22 cellular contexts compared by ENCODE assay signal in the genomic region with DNA sequence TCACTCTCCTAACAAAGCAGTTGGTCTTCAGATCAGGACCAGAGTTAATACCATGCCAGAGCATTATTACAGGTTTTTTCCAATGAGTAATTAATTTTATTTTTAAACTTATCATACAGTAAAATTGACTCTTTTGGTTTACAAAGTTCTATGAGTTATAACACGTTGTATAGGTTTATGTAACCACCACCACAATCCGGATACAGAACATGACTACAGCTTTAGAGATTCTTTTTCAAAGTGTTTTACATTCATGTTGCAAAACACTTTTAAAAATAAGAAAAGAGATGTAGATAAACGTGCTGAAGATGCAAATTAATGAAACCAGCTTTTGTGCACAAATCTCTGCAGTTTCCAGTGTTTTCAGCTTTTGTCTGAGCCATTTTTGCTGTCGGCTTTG. TPM values are rescaled to one million over a fixed set of nuclear protein-coding genes. Genes with fewer than 3 reads are reported as not detected.
A peak's percentile ranks its signal among the peaks of the same experiment; 100 is the strongest.
DNase-seq lines count a peak whose midpoint lies in the region; ATAC-seq and TF ChIP-seq lines count a peak whose summit lies in the region.
"Had no signal": no experiment of that assay in that cellular context is flagged by ENCODE, and none has a peak within 500 bp of the region (broad histone marks: within the 10 kb centered on the region; RNA-seq: fewer than 3 reads in every experiment).

No MANE protein-coding gene starts in this region.

- no peak for TF ChIP-seq POLR2A in esophagus squamous epithelium (IDR thresholded peaks at IDR 0.05)

- H3K27ac ChIP-seq in SK-N-SH (ENCODE audit: low read depth in 2 of 2, low read length in 1 of 2) (peak overlapping the region; percentile 95 to 99), hepatocyte (peak overlapping the region; percentile 93), esophagus squamous epithelium (peak overlapping the region in 2 of 4 donors; percentile 92 to 95)
- H3K27ac ChIP-seq: brain microvascular endothelial cell, C4-2B, coronary artery, tibial artery had no signal

- H3K4me1 ChIP-seq in SK-N-SH (ENCODE audit: control insufficient read depth in 1 of 2, insufficient read depth in 2 of 2, low read depth in 1 of 2, low read length in 1 of 2) = peaks cover 6 to 17% of the 10 kb centered on the region in 2 experiments; a peak in 3 of 4 replicates
- peaks cover 4% of the 10 kb centered on the region for H3K4me1 ChIP-seq in hepatocyte (ENCODE audit: insufficient read depth)
- H3K4me1 ChIP-seq in skeletal muscle satellite cell (ENCODE audit: control insufficient read depth, insufficient read depth, low read length) = peaks cover 20% of the 10 kb centered on the region
- peaks cover 6 to 45% (median 14%) of the 10 kb centered on the region in 3 donors for H3K4me1 ChIP-seq in esophagus squamous epithelium

- TF ChIP-seq RAD21 in SK-N-SH (IDR thresholded peaks at IDR 0.05; ENCODE audit: low read length) = no peak

- H3K36me3 ChIP-seq in SK-N-SH (replicated peaks in 1 of 2; ENCODE audit: control insufficient read depth in 1 of 2, insufficient read depth in 2 of 2, low read length in 1 of 2) = peaks cover 18 to 19% of the 10 kb centered on the region in 2 experiments
- no peaks in the 10 kb centered on the region for H3K36me3 ChIP-seq in hepatocyte (replicated peaks; ENCODE audit: insufficient read depth, low read depth)
- peaks cover 13% of the 10 kb centered on the region for H3K36me3 ChIP-seq in skeletal muscle satellite cell (ENCODE audit: insufficient read depth, low read length)
- peaks cover 0 to 11% (median 0%) of the 10 kb centered on the region in 3 donors for H3K36me3 ChIP-seq in esophagus squamous epithelium
- H3K36me3 ChIP-seq: brain microvascular endothelial cell, tibial artery had no signal

- H3K4me2 ChIP-seq in SK-N-SH = peak overlapping the region; percentile 93
- H3K4me2 ChIP-seq in hepatocyte = peak overlapping the region; percentile 88
- H3K4me2 ChIP-seq in skeletal muscle satellite cell (ENCODE audit: low read length) = peak overlapping the region; percentile 85

- in situ Hi-C loops in astrocyte of the cerebellum (cut with HindIII; ENCODE audit: low sequenced_read_pairs) = no loop called here

- DNase-seq in SK-N-SH (no peak), astrocyte of the cerebellum (ENCODE audit: low read depth) (no peak), hepatocyte (ENCODE audit: low spot score) (no peak), NOMO-1 (lab: John Stamatoyannopoulos, UW; ENCODE audit: unreplicated experiment in 2 of 2) (no peak), AG08396 (ENCODE audit: low spot score) (no peak), esophagus squamous epithelium (lab: John Stamatoyannopoulos, UW) (no peak)
- DNase-seq: activated CD4-positive, alpha-beta memory T cell treated with anti-CD3 and anti-CD28 coated beads, Interleukin-2, amount 10 ng/mL, durations not matched to agents 7 days and 5 days; activated naive CD4-positive, alpha-beta T cell treated with anti-CD3 and anti-CD28 coated beads, Interleukin-2, amount 50 U/mL, for 16 hours; activated T-cell treated with anti-CD3 and anti-CD28 coated beads, Interleukin-2, amount 50 U/mL, for 1 hour; KBM-7; kidney; NCI-H2029 treated with DMSO at 0.1 percent for 48 hours; NCI-H446; retina; stimulated activated naive CD4-positive, alpha-beta T cell; tibial artery had no signal

- TF ChIP-seq CTCF in SK-N-SH (IDR thresholded peaks at IDR 0.05) (no peak), astrocyte of the cerebellum (IDR thresholded peaks at IDR 0.05; ENCODE audit: low read depth, low read length, missing control alignments) (no peak), hepatocyte (IDR thresholded peaks at IDR 0.05; ENCODE audit: poor library complexity) (no peak), esophagus squamous epithelium (IDR thresholded peaks at IDR 0.05) (no peak)

- no peak for ATAC-seq in SK-N-SH treated with all-trans-retinoic acid at 6 μM for 48 hours
- ATAC-seq: HCT116 had no signal

- peaks cover 28% of the 10 kb centered on the region for H3F3A ChIP-seq in SK-N-SH (replicated peaks; ENCODE audit: insufficient read depth)

- H2AFZ ChIP-seq in SK-N-SH (ENCODE audit: low read depth) (peak overlapping the region; percentile 91; the same call in 1 of the 2 replicates), hepatocyte (peak overlapping the region; percentile 1)

- H3K79me2 ChIP-seq in SK-N-SH (ENCODE audit: insufficient read depth) (peaks cover 39% of the 10 kb centered on the region), hepatocyte (peaks cover 18% of the 10 kb centered on the region)

- H3K9me3 ChIP-seq in SK-N-SH = no peaks in the 10 kb centered on the region
- H3K9me3 ChIP-seq in hepatocyte (ENCODE audit: low read depth) = no peaks in the 10 kb centered on the region
- no peaks in the 10 kb centered on the region for H3K9me3 ChIP-seq in skeletal muscle satellite cell (replicated peaks; ENCODE audit: low read length)
- no peaks in the 10 kb centered on the region for H3K9me3 ChIP-seq in esophagus squamous epithelium
- H3K9me3 ChIP-seq: tibial artery had no signal

- H3K9me2 ChIP-seq in SK-N-SH (no peaks in the 10 kb centered on the region), hepatocyte (replicated peaks; ENCODE audit: insufficient read depth) (no peaks in the 10 kb centered on the region)

- H3K4me3 ChIP-seq in SK-N-SH (ENCODE audit: low read depth in 2 of 2, low read length in 1 of 2) = peak overlapping the region; percentile 88 to 90; a peak in 3 of 4 replicates
- H3K4me3 ChIP-seq in astrocyte of the cerebellum (ENCODE audit: low read depth, low read length) = peak overlapping the region; percentile 77
- no peak overlapping the region for H3K4me3 ChIP-seq in hepatocyte
- no peak overlapping the region for H3K4me3 ChIP-seq in skeletal muscle satellite cell (ENCODE audit: low read length)
- peak overlapping the region in 2 of 4 donors; percentile 74 to 85 for H3K4me3 ChIP-seq in esophagus squamous epithelium

- H4K20me1 ChIP-seq in SK-N-SH (ENCODE audit: insufficient read depth) (peaks cover 20% of the 10 kb centered on the region), hepatocyte (ENCODE audit: insufficient read depth, poor library complexity, severe bottlenecking) (peaks cover 12% of the 10 kb centered on the region)

- H3K9ac ChIP-seq in SK-N-SH (peak overlapping the region; percentile 97), skeletal muscle satellite cell (ENCODE audit: low read depth, low read length) (no peak overlapping the region)

- POLR2A ChIA-PET in SK-N-SH (lab: Yijun Ruan, JAX) = no interaction called here

- CTCF ChIA-PET in SK-N-SH (lab: Yijun Ruan, JAX) = interaction anchor here (1.4 to 2.0 kb wide), 2 partner anchors 107 to 696 kb away, joined by 3 to 7 read pairs; no protein-coding TSS in a partner anchor

- TF ChIP-seq EP300 in SK-N-SH (IDR thresholded peaks at IDR 0.05; ENCODE audit: borderline replicate concordance in 1 of 2, low read depth in 1 of 2, low read length in 1 of 2) = no peak

- intact Hi-C loops in esophagus squamous epithelium (cut with DNase I) = no loop called here

- H3K27me3 ChIP-seq in SK-N-SH (ENCODE audit: insufficient read depth) (no peaks in the 10 kb centered on the region), hepatocyte (peaks cover 28% of the 10 kb centered on the region), skeletal muscle satellite cell (ENCODE audit: control insufficient read depth, insufficient read depth, low read length) (peaks cover 9% of the 10 kb centered on the region), esophagus squamous epithelium (peaks cover 0 to 35% (median 0%) of the 10 kb centered on the region in 4 donors)
- H3K27me3 ChIP-seq: brain microvascular endothelial cell, tibial artery had no signal

- WGBS in SK-N-SH (ENCODE audit: low lambda C conversion rate) = 42% methylated on average over 4 of the region's 4 CpGs
- 59% methylated on average over 4 of the region's 4 CpGs for WGBS in hepatocyte (ENCODE audit: low lambda C conversion rate, missing lambda C conversion rate)
- WGBS in esophagus squamous epithelium, 2 donors = 33 to 37% methylated on average over 4 of the region's 4 CpGs

TF ChIP-seq in SK-N-SH, 30 proteins besides CTCF, POLR2A, EP300 and RAD21 (continues in another document):
- TF ChIP-seq RCOR1 (IDR thresholded peaks at IDR 0.05; ENCODE audit: low read length) (no peak), FOXM1 (IDR thresholded peaks at IDR 0.05; ENCODE audit: low read depth) (no peak), JUND (IDR thresholded peaks at IDR 0.05) (no peak)
- TF ChIP-seq, protein P1, sequence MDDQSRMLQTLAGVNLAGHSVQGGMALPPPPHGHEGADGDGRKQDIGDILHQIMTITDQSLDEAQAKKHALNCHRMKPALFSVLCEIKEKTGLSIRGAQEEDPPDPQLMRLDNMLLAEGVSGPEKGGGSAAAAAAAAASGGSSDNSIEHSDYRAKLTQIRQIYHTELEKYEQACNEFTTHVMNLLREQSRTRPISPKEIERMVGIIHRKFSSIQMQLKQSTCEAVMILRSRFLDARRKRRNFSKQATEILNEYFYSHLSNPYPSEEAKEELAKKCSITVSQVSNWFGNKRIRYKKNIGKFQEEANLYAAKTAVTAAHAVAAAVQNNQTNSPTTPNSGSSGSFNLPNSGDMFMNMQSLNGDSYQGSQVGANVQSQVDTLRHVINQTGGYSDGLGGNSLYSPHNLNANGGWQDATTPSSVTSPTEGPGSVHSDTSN (IDR thresholded peaks at IDR 0.05) = no peak

TF ChIP-seq in SK-N-SH treated with all-trans-retinoic acid at 6 μM for 48 hours, 23 proteins besides CTCF, POLR2A, EP300 and RAD21 (continues in another document):
- TF ChIP-seq OSR1 (CRISPR knock-in tag; IDR thresholded peaks at IDR 0.05) = no peak
- TF ChIP-seq, protein P2, sequence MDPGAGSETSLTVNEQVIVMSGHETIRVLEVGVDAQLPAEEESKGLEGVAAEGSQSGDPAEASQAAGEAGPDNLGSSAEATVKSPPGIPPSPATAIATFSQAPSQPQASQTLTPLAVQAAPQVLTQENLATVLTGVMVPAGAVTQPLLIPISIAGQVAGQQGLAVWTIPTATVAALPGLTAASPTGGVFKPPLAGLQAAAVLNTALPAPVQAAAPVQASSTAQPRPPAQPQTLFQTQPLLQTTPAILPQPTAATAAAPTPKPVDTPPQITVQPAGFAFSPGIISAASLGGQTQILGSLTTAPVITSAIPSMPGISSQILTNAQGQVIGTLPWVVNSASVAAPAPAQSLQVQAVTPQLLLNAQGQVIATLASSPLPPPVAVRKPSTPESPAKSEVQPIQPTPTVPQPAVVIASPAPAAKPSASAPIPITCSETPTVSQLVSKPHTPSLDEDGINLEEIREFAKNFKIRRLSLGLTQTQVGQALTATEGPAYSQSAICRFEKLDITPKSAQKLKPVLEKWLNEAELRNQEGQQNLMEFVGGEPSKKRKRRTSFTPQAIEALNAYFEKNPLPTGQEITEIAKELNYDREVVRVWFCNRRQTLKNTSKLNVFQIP (CRISPR knock-in tag; IDR thresholded peaks at IDR 0.05; ENCODE audit: borderline replicate concordance, low read depth) = no peak
- TF ChIP-seq TCF4 (CRISPR knock-in tag; IDR thresholded peaks at IDR 0.05; ENCODE audit: borderline replicate concordance) = no peak
- no peak for TF ChIP-seq ESRRG (CRISPR knock-in tag; IDR thresholded peaks at IDR 0.05)

RNA-seq across cellular contexts. Expression of a gene that starts 1.5 kb away (rescaled TPM):
- polyA plus RNA-seq in SK-N-SH (2012; rRNA removed) (128 and 147 TPM in 2 replicates), hepatocyte (30.3 and 36.6 TPM in 2 replicates)
- polyA plus RNA-seq in SK-N-SH (2012; cell fraction: cytosol; rRNA removed) = 94.4 and 101 TPM in 2 replicates
- polyA plus RNA-seq in SK-N-SH (2012; cell fraction: nucleus; rRNA removed) = 324 and 365 TPM in 2 replicates
- total RNA-seq in hepatocyte (24.8 and 32.0 TPM in 2 replicates), esophagus squamous epithelium (10 to 100 TPM; 18.2 to 41.9 (median 31.5) TPM)
- 103 and 110 TPM in 2 replicates for total RNA-seq in skeletal muscle satellite cell (2012; rRNA removed)

Comparison
In these comparisons a context has a peak if more than half of its experiments do, and no peak if none do; other contexts are left out.
1. H3K4me3 ChIP-seq: peak in SK-N-SH (2 of 2) and astrocyte of the cerebellum (single experiment); none in hepatocyte (single experiment) and skeletal muscle satellite cell (single experiment).
2. Peak in every context shown above with its lines, with median percentiles within 50 percentile points of each other: H3K4me2 ChIP-seq.